ENCODE assay signal across 12 cellular contexts in genomic region chr11:96013459-96014213, GRCh38.
DNase-seq lines count a peak whose midpoint lies in the region; ATAC-seq and TF ChIP-seq lines count a peak whose summit lies in the region.
"Had no signal": no experiment of that assay in that cellular context is flagged by ENCODE, and none has a peak within 500 bp of the region (broad histone marks: within the 10 kb centered on the region; RNA-seq: fewer than 3 reads in every experiment).

No MANE protein-coding gene starts in this region.

- H3K4me1 ChIP-seq in Peyer's patch = peaks cover 3 to 28% (median 11%) of the 10 kb centered on the region in 4 donors

- peak; percentile 29 for DNase-seq in activated CD4-positive, alpha-beta T cell treated with anti-CD3 and anti-CD28 coated beads for 36 hours
- DNase-seq in activated CD4-positive, alpha-beta T cell treated with anti-CD3 and anti-CD28 coated beads for 1 hour = no peak
- no peak for DNase-seq in Peyer's patch
- DNase-seq in central memory CD8-positive, alpha-beta T cell (ENCODE audit: low spot score in 2 of 2) = no peak
- DNase-seq in stimulated activated naive B cell treated with anti-CD40 and anti-IgM and Interleukin-4, amounts not matched to agents 10 μg/mL and 1 μg/mL and 100 μg/mL, for 72 hours = peak; percentile 7
- DNase-seq in mesenteric fat pad (ENCODE audit: low spot score) = no peak
- DNase-seq in NCI-H2107 treated with DMSO at 0.1 percent for 48 hours (lab: John Stamatoyannopoulos, UW; ENCODE audit: unreplicated experiment) = no peak
- DNase-seq: NCI-H1436 had no signal

- H3K4me3 ChIP-seq in Peyer's patch = no peak overlapping the region
- H3K4me3 ChIP-seq: SK-N-MC, thoracic aorta had no signal

- H3K27ac Mint-ChIP-seq in activated CD4-positive, alpha-beta T cell treated with anti-CD3 and anti-CD28 coated beads for 36 hours = peak overlapping the region; percentile 85
- peak overlapping the region; percentile 82 for H3K27ac Mint-ChIP-seq in central memory CD8-positive, alpha-beta T cell (ENCODE audit: low read depth)
- H3K27ac Mint-ChIP-seq in stimulated activated naive B cell treated with anti-CD40 and anti-IgM and Interleukin-4, amounts not matched to agents 10 μg/mL and 1 μg/mL and 100 μg/mL, for 72 hours = peak overlapping the region; percentile 83

- CTCF ChIA-PET in activated CD4-positive, alpha-beta T cell treated with anti-CD3 and anti-CD28 coated beads for 36 hours (lab: Charles Lee) = interaction anchor here (0.8 to 3.3 kb wide), 15 partner anchors 22 to 381 kb away, joined by 3 to 18 read pairs (median 5); partner anchors contain the start of gene MAML2

- no peaks in the 10 kb centered on the region for H3K36me3 ChIP-seq in Peyer's patch
- H3K36me3 ChIP-seq: thoracic aorta had no signal

- TF ChIP-seq POLR2A in Peyer's patch (IDR thresholded peaks at IDR 0.05) = no peak

- intact Hi-C loops in activated CD4-positive, alpha-beta T cell treated with anti-CD3 and anti-CD28 coated beads for 36 hours (cut with DNase I, micrococcal nuclease) = loop anchor here (1.0 to 5.0 kb wide), 15 partner anchors 43 to 781 kb away; partner anchors contain the start of genes JRKL (in 2 of the 2), MAML2 (in 2 of the 2), MTMR2 (in 1 of the 2) and SESN3 (in 1 of the 2)

- POLR2A ChIA-PET in activated CD4-positive, alpha-beta T cell treated with anti-CD3 and anti-CD28 coated beads for 36 hours (lab: Charles Lee) = interaction anchor here (1.0 to 1.2 kb wide), 2 partner anchors 49 to 329 kb away, joined by 3 read pairs; partner anchors contain the start of gene MAML2

- no peaks in the 10 kb centered on the region for H3K9me3 Mint-ChIP-seq in activated CD4-positive, alpha-beta T cell treated with anti-CD3 and anti-CD28 coated beads for 36 hours (ENCODE audit: low read depth)
- H3K9me3 Mint-ChIP-seq in central memory CD8-positive, alpha-beta T cell = no peaks in the 10 kb centered on the region
- H3K9me3 Mint-ChIP-seq in stimulated activated naive B cell treated with anti-CD40 and anti-IgM and Interleukin-4, amounts not matched to agents 10 μg/mL and 1 μg/mL and 100 μg/mL, for 72 hours = no peaks in the 10 kb centered on the region

- H3K36me3 Mint-ChIP-seq in activated CD4-positive, alpha-beta T cell treated with anti-CD3 and anti-CD28 coated beads for 36 hours (ENCODE audit: low read depth) = peaks cover 2% of the 10 kb centered on the region
- H3K36me3 Mint-ChIP-seq in central memory CD8-positive, alpha-beta T cell (ENCODE audit: insufficient read depth) = peaks cover 2% of the 10 kb centered on the region
- peaks cover 0 to 3% of the 10 kb centered on the region in 2 donors for H3K36me3 Mint-ChIP-seq in stimulated activated naive B cell treated with anti-CD40 and anti-IgM and Interleukin-4, amounts not matched to agents 10 μg/mL and 1 μg/mL and 100 μg/mL, for 72 hours

- H3K27ac ChIP-seq in Peyer's patch = peak overlapping the region in 3 of 4 donors; percentile 28 to 70 (median 40)
- H3K27ac ChIP-seq: SK-N-MC had no signal

- H3K27me3 ChIP-seq in Peyer's patch = no peaks in the 10 kb centered on the region

- ATAC-seq in activated CD4-positive, alpha-beta T cell treated with anti-CD3 and anti-CD28 coated beads for 36 hours = peak; percentile 26
- ATAC-seq in central memory CD8-positive, alpha-beta T cell (replicated peaks; ENCODE audit: extremely low read depth, poor library complexity, severe bottlenecking) = no peak
- peak; percentile 34 to 44 for ATAC-seq in stimulated activated naive B cell treated with anti-CD40 and anti-IgM and Interleukin-4, amounts not matched to agents 10 μg/mL and 1 μg/mL and 100 μg/mL, for 72 hours (replicated peaks)
- no peak for ATAC-seq in HG03039 (IDR thresholded peaks at IDR 0.05; ENCODE audit: unreplicated experiment)
- ATAC-seq: sciatic nerve had no signal

- peaks cover 63% of the 10 kb centered on the region for H3K4me1 Mint-ChIP-seq in activated CD4-positive, alpha-beta T cell treated with anti-CD3 and anti-CD28 coated beads for 36 hours
- H3K4me1 Mint-ChIP-seq in central memory CD8-positive, alpha-beta T cell = peaks cover 44% of the 10 kb centered on the region
- H3K4me1 Mint-ChIP-seq in stimulated activated naive B cell treated with anti-CD40 and anti-IgM and Interleukin-4, amounts not matched to agents 10 μg/mL and 1 μg/mL and 100 μg/mL, for 72 hours = peaks cover 30 to 48% of the 10 kb centered on the region in 2 donors

- no peaks in the 10 kb centered on the region for H3K27me3 Mint-ChIP-seq in activated CD4-positive, alpha-beta T cell treated with anti-CD3 and anti-CD28 coated beads for 36 hours
- H3K27me3 Mint-ChIP-seq in central memory CD8-positive, alpha-beta T cell = no peaks in the 10 kb centered on the region
- H3K27me3 Mint-ChIP-seq in stimulated activated naive B cell treated with anti-CD40 and anti-IgM and Interleukin-4, amounts not matched to agents 10 μg/mL and 1 μg/mL and 100 μg/mL, for 72 hours = no peaks in the 10 kb centered on the region

- H3K4me3 Mint-ChIP-seq in activated CD4-positive, alpha-beta T cell treated with anti-CD3 and anti-CD28 coated beads for 36 hours = peak overlapping the region; percentile 37
- peak overlapping the region; percentile 40 for H3K4me3 Mint-ChIP-seq in central memory CD8-positive, alpha-beta T cell
- peak overlapping the region; percentile 30 to 54 for H3K4me3 Mint-ChIP-seq in stimulated activated naive B cell treated with anti-CD40 and anti-IgM and Interleukin-4, amounts not matched to agents 10 μg/mL and 1 μg/mL and 100 μg/mL, for 72 hours

- no peak for TF ChIP-seq CTCF in Peyer's patch (IDR thresholded peaks at IDR 0.05)

- no peaks in the 10 kb centered on the region for H3K9me3 ChIP-seq in Peyer's patch
- H3K9me3 ChIP-seq: thoracic aorta had no signal

Comparison
In these comparisons a context has a peak if more than half of its experiments do, and no peak if none do; other contexts are left out.
1. DNase-seq: peak in activated CD4-positive, alpha-beta T cell treated with anti-CD3 and anti-CD28 coated beads for 36 hours (single experiment) and stimulated activated naive B cell treated with anti-CD40 and anti-IgM and Interleukin-4, amounts not matched to agents 10 μg/mL and 1 μg/mL and 100 μg/mL, for 72 hours (single experiment); none in activated CD4-positive, alpha-beta T cell treated with anti-CD3 and anti-CD28 coated beads for 1 hour (single experiment), Peyer's patch (0 of 3), central memory CD8-positive, alpha-beta T cell (0 of 2), mesenteric fat pad (single experiment) and NCI-H2107 treated with DMSO at 0.1 percent for 48 hours (single experiment).
2. ATAC-seq: peak in activated CD4-positive, alpha-beta T cell treated with anti-CD3 and anti-CD28 coated beads for 36 hours (single experiment) and stimulated activated naive B cell treated with anti-CD40 and anti-IgM and Interleukin-4, amounts not matched to agents 10 μg/mL and 1 μg/mL and 100 μg/mL, for 72 hours (2 of 2); none in central memory CD8-positive, alpha-beta T cell (single experiment) and HG03039 (single experiment).
3. Peak in every context shown above with its lines, with median percentiles within 50 percentile points of each other: H3K27ac Mint-ChIP-seq and H3K4me3 Mint-ChIP-seq.